20 cellular contexts compared by ENCODE assay signal in genomic region chr9:71608825-71609452, GRCh38.
DNase-seq lines count a peak whose midpoint lies in the region; ATAC-seq, FAIRE-seq and TF ChIP-seq lines count a peak whose summit lies in the region.
"Had no signal": no experiment of that assay in that cellular context is flagged by ENCODE, and none has a peak within 500 bp of the region (broad histone marks: within the 10 kb centered on the region; RNA-seq: fewer than 3 reads in every experiment).

No MANE protein-coding gene starts in this region.

- peak overlapping the region; percentile 37 for H2BK5ac ChIP-seq in H1 (ENCODE audit: low read depth, low read length)

- no peak overlapping the region for H2AFZ ChIP-seq in H1 (ENCODE audit: low read length)

- H4K8ac ChIP-seq in H1 (ENCODE audit: extremely low read depth, insufficient read depth, low read length), result no peak overlapping the region

- no peak overlapping the region; the same call in 1 of the 2 replicates for H2BK20ac ChIP-seq in H1 (ENCODE audit: low read length)

- peak overlapping the region in 1 of 2 experiments; percentile 43; a peak in 1 of 4 replicates for H3K4me2 ChIP-seq in H1 (ENCODE audit: insufficient read depth in 1 of 2, low read depth in 2 of 2, low read length in 2 of 2)
- H3K4me2 ChIP-seq: KMS-11 had no signal

- H3K27me3 ChIP-seq in H1 (replicated peaks in 1 of 4; ENCODE audit: control insufficient read depth in 3 of 4, extremely low read depth in 1 of 4, insufficient read depth in 3 of 4, low read length in 3 of 4) (no peaks in the 10 kb centered on the region), right atrium auricular region (no peaks in the 10 kb centered on the region), esophagus muscularis mucosa (no peaks in the 10 kb centered on the region)
- H3K27me3 ChIP-seq: Peyer's patch had no signal

- H3K4me1 Mint-ChIP-seq in mesothelial cell of epicardium, result peaks cover 5% of the 10 kb centered on the region
- H3K4me1 Mint-ChIP-seq: activated CD4-positive, alpha-beta T cell treated with anti-CD3 and anti-CD28 coated beads, Interleukin-2, amount 10 ng/mL, durations not matched to agents 7 days and 5 days had no signal

- H3K9me3 Mint-ChIP-seq in mesothelial cell of epicardium, result peaks cover 16% of the 10 kb centered on the region
- H3K9me3 Mint-ChIP-seq: activated CD4-positive, alpha-beta T cell treated with anti-CD3 and anti-CD28 coated beads, Interleukin-2, amount 10 ng/mL, durations not matched to agents 7 days and 5 days had no signal

- H3K9me3 ChIP-seq in H1 (ENCODE audit: insufficient read depth in 2 of 2, low read depth in 1 of 2, low read length in 1 of 2), result peaks cover 7 to 15% of the 10 kb centered on the region in 2 experiments; a peak in 3 of 4 replicates
- H3K9me3 ChIP-seq in right atrium auricular region, result peaks cover 0 to 12% of the 10 kb centered on the region in 2 donors
- H3K9me3 ChIP-seq in esophagus muscularis mucosa, result peaks cover 0 to 14% (median 0%) of the 10 kb centered on the region in 4 donors
- H3K9me3 ChIP-seq: mucosa of descending colon, Peyer's patch had no signal

- no peaks in the 10 kb centered on the region for H3K27me3 Mint-ChIP-seq in mesothelial cell of epicardium (ENCODE audit: low read depth)

- peak overlapping the region; percentile 56 for H3K27ac Mint-ChIP-seq in mesothelial cell of epicardium
- H3K27ac Mint-ChIP-seq: activated CD4-positive, alpha-beta T cell treated with anti-CD3 and anti-CD28 coated beads, Interleukin-2, amount 10 ng/mL, durations not matched to agents 7 days and 5 days; CD8-positive, alpha-beta T cell had no signal

- no peaks in the 10 kb centered on the region for H3K23me2 ChIP-seq in H1 (ENCODE audit: low read depth, low read length)

- H4K5ac ChIP-seq in H1 (ENCODE audit: insufficient read length, low read depth, low read length), result peak overlapping the region; percentile 55

- H3K36me3 Mint-ChIP-seq in mesothelial cell of epicardium, result no peaks in the 10 kb centered on the region
- H3K36me3 Mint-ChIP-seq: CD8-positive, alpha-beta T cell had no signal

- H3K4me1 ChIP-seq in H1 (replicated peaks in 1 of 4; ENCODE audit: control insufficient read depth in 3 of 4, insufficient read depth in 4 of 4, low read length in 3 of 4), result peaks cover 0 to 6% (median 2%) of the 10 kb centered on the region in 4 experiments; a peak in 2 of 7 replicates
- no peaks in the 10 kb centered on the region for H3K4me1 ChIP-seq in right atrium auricular region
- H3K4me1 ChIP-seq in esophagus muscularis mucosa, result no peaks in the 10 kb centered on the region
- H3K4me1 ChIP-seq: Peyer's patch had no signal

- H2BK15ac ChIP-seq in H1 (ENCODE audit: low read length), result no peak overlapping the region

- H3K36me3 ChIP-seq in H1 (ENCODE audit: control insufficient read depth in 2 of 4, insufficient read depth in 4 of 4, low read length in 3 of 4) (peaks cover 0 to 3% (median 1%) of the 10 kb centered on the region in 4 experiments; a peak in 1 of 8 replicates), right atrium auricular region (no peaks in the 10 kb centered on the region), esophagus muscularis mucosa (no peaks in the 10 kb centered on the region)
- H3K36me3 ChIP-seq: Peyer's patch had no signal

- no peak overlapping the region for H3K56ac ChIP-seq in H1 (replicated peaks; ENCODE audit: insufficient read length, low read depth, low read length)

- H4K20me1 ChIP-seq in H1 (replicated peaks in 1 of 2; ENCODE audit: control insufficient read depth in 1 of 2, insufficient read depth in 2 of 2, low read length in 2 of 2), result no peaks in the 10 kb centered on the region

- peak overlapping the region; percentile 38; the same call in 1 of the 2 replicates for H3K27ac ChIP-seq in H1 (ENCODE audit: low read depth, low read length)
- H3K27ac ChIP-seq in right atrium auricular region, result no peak overlapping the region
- H3K27ac ChIP-seq in caudate nucleus (ENCODE audit: low read depth, low read length), result no peak overlapping the region
- H3K27ac ChIP-seq in esophagus muscularis mucosa (replicated peaks in 1 of 4), result no peak overlapping the region
- H3K27ac ChIP-seq: KMS-11, Peyer's patch had no signal

- no peak overlapping the region for H2BK120ac ChIP-seq in H1 (replicated peaks; ENCODE audit: low read depth, low read length)

- TF ChIP-seq RAD21 in H1 (IDR thresholded peaks at IDR 0.05 in 1 of 2, conservative IDR thresholded peaks at IDR 0.05 in 1 of 2; ENCODE audit: low read depth in 2 of 2, low read length in 2 of 2), result no peak

- peak overlapping the region; percentile 0; the same call in 1 of the 2 replicates for H2BK12ac ChIP-seq in H1 (ENCODE audit: low read depth, low read length)

- TF ChIP-seq EP300 in H1 (IDR thresholded peaks at IDR 0.05; ENCODE audit: borderline replicate concordance in 1 of 2, low read depth in 2 of 2, low read length in 2 of 2) (no peak), esophagus muscularis mucosa (IDR thresholded peaks at IDR 0.05) (no peak)

- FAIRE-seq in H1 (lab: Jason Lieb, UNC), result no peak

- peak overlapping the region; percentile 42 for H3K18ac ChIP-seq in H1 (ENCODE audit: extremely low read depth, low read length)

- no peak overlapping the region; a peak in 1 of 8 replicates for H3K4me3 ChIP-seq in H1 (ENCODE audit: extremely low read depth in 1 of 4, insufficient read depth in 2 of 4, low read depth in 3 of 4, low read length in 4 of 4)
- no peak overlapping the region for H3K4me3 ChIP-seq in right atrium auricular region
- no peak overlapping the region for H3K4me3 ChIP-seq in esophagus muscularis mucosa
- H3K4me3 ChIP-seq: mucosa of descending colon, Peyer's patch had no signal

- no peak overlapping the region for H3K4ac ChIP-seq in H1 (replicated peaks; ENCODE audit: insufficient read length, low read depth, low read length)

- ATAC-seq in GM18868 (IDR thresholded peaks at IDR 0.05; ENCODE audit: unreplicated experiment), result no peak
- ATAC-seq: CD8-positive, alpha-beta T cell; esophagus mucosa; left colon; mucosa of descending colon had no signal

- no peak overlapping the region for H3K4me3 Mint-ChIP-seq in mesothelial cell of epicardium
- H3K4me3 Mint-ChIP-seq: activated CD4-positive, alpha-beta T cell treated with anti-CD3 and anti-CD28 coated beads, Interleukin-2, amount 10 ng/mL, durations not matched to agents 7 days and 5 days; CD8-positive, alpha-beta T cell had no signal

- intact Hi-C loops in esophagus muscularis mucosa (cut with DNase I), result loop anchor here (5.0 to 10.0 kb wide), 4 partner anchors 76 to 273 kb away; partner anchors contain the start of gene CEMIP2

- WGBS in H1 (ENCODE audit: extremely low coverage in 1 of 2, insufficient coverage in 1 of 2, insufficient read length in 1 of 2, insufficient replicate concordance in 2 of 2, low coverage in 1 of 2, low lambda C conversion rate in 2 of 2, missing lambda C conversion rate in 1 of 2), 2 experiments, result 51% methylated on average over 4 of the region's 4 CpGs; no CpG with 5 or more reads in 1 of the 2 experiments
- 78% methylated on average over 4 of the region's 4 CpGs for WGBS in esophagus muscularis mucosa

- CTCF ChIA-PET in H1 (lab: Charles Lee; ENCODE audit: partially characterized antibody), result interaction anchor here (0.6 kb wide), 1 partner anchor 152 kb away, joined by 3 read pairs; no protein-coding TSS in a partner anchor

- H3K23ac ChIP-seq in H1 (ENCODE audit: insufficient read length), result no peak overlapping the region

- POLR2A ChIA-PET in H1 (lab: Charles Lee; ENCODE audit: partially characterized antibody), result interaction anchor here (0.6 to 0.8 kb wide), 2 partner anchors 10 to 135 kb away, joined by 3 read pairs; no protein-coding TSS in a partner anchor

- no peaks in the 10 kb centered on the region for H3K79me1 ChIP-seq in H1 (ENCODE audit: low read depth, low read length)

- no peak overlapping the region for H4K91ac ChIP-seq in H1 (replicated peaks; ENCODE audit: insufficient read length, low read length)

- no peak overlapping the region for H2AK5ac ChIP-seq in H1 (ENCODE audit: low read depth, low read length)

- TF ChIP-seq POLR2A in H1 (IDR thresholded peaks at IDR 0.05; ENCODE audit: control extremely low read depth in 1 of 2, low read depth in 2 of 2, low read length in 2 of 2) (no peak), esophagus muscularis mucosa (IDR thresholded peaks at IDR 0.05; ENCODE audit: low read depth) (no peak)

- DNase-seq in EH (ENCODE audit: low read depth) (peak; percentile 49), M059J (ENCODE audit: low read depth) (peak; percentile 57), H1 (ENCODE audit: low read depth in 1 of 2, low spot score in 2 of 2) (peak in 1 of 2 experiments; percentile 52), mesothelial cell of epicardium (ENCODE audit: low spot score in 2 of 2, unreplicated experiment in 2 of 2) (no peak), right atrium auricular region (ENCODE audit: low spot score) (no peak), caudate nucleus (lab: John Stamatoyannopoulos, UW) (no peak), esophagus muscularis mucosa (ENCODE audit: extremely low spot score) (no peak)
- DNase-seq: activated CD4-positive, alpha-beta T cell treated with anti-CD3 and anti-CD28 coated beads, Interleukin-2, amount 10 ng/mL, durations not matched to agents 7 days and 5 days; activated CD8-positive, alpha-beta memory T cell treated with anti-CD3 and anti-CD28 coated beads, Interleukin-2, amount 50 U/mL, for 48 hours; activated naive CD4-positive, alpha-beta T cell; CD8-positive, alpha-beta T cell; head of caudate nucleus; left colon; mucosa of descending colon; NCI-H1092; NCI-H748 treated with DMSO at 0.1 percent for 48 hours; Peyer's patch had no signal

- no peak for TF ChIP-seq CTCF in H1 (IDR thresholded peaks at IDR 0.05; ENCODE audit: control extremely low read depth in 1 of 3, insufficient read depth in 1 of 3, low read depth in 1 of 3, low read length in 3 of 3)
- TF ChIP-seq CTCF in mesothelial cell of epicardium (IDR thresholded peaks at IDR 0.05; ENCODE audit: unreplicated experiment), result no peak
- TF ChIP-seq CTCF in right atrium auricular region (IDR thresholded peaks at IDR 0.05), result no peak
- no peak for TF ChIP-seq CTCF in esophagus muscularis mucosa (IDR thresholded peaks at IDR 0.05)

- H3K79me2 ChIP-seq in H1 (ENCODE audit: control insufficient read depth in 1 of 2, insufficient read depth in 2 of 2, low read length in 2 of 2), result no peaks in the 10 kb centered on the region

- no peak overlapping the region for H3K9ac ChIP-seq in H1 (replicated peaks in 1 of 4; ENCODE audit: extremely low read depth in 1 of 4, low read depth in 3 of 4, low read length in 3 of 4)
- H3K9ac ChIP-seq: KMS-11 had no signal

- no peak overlapping the region for H3K14ac ChIP-seq in H1 (ENCODE audit: insufficient read length)

TF ChIP-seq in H1, 55 proteins besides CTCF, POLR2A, EP300 and RAD21 (continues in another document):
- TF ChIP-seq BACH1 (IDR thresholded peaks at IDR 0.05; ENCODE audit: low read length) (no peak), SIN3A (conservative IDR thresholded peaks at IDR 0.05 in 1 of 2, IDR thresholded peaks at IDR 0.05 in 1 of 2; ENCODE audit: low read depth in 1 of 2, low read length in 2 of 2) (no peak), KDM1A (IDR thresholded peaks at IDR 0.05; ENCODE audit: borderline replicate concordance, low read length) (0 out of 2 replicates have a peak, but pooled peaks have one; percentile 35), TEAD4 (IDR thresholded peaks at IDR 0.05; ENCODE audit: low read depth, low read length) (peak; percentile 82), TAF1 (IDR thresholded peaks at IDR 0.05; ENCODE audit: low read depth, low read length) (0 out of 2 replicates have a peak, but pooled peaks have one; percentile 17)

Comparison
In these comparisons a context has a peak if more than half of its experiments do, and no peak if none do; other contexts are left out.
1. DNase-seq: peak in EH (single experiment) and M059J (single experiment); none in mesothelial cell of epicardium (0 of 2), right atrium auricular region (single experiment), caudate nucleus (0 of 61) and esophagus muscularis mucosa (single experiment).